In the genomic region with DNA sequence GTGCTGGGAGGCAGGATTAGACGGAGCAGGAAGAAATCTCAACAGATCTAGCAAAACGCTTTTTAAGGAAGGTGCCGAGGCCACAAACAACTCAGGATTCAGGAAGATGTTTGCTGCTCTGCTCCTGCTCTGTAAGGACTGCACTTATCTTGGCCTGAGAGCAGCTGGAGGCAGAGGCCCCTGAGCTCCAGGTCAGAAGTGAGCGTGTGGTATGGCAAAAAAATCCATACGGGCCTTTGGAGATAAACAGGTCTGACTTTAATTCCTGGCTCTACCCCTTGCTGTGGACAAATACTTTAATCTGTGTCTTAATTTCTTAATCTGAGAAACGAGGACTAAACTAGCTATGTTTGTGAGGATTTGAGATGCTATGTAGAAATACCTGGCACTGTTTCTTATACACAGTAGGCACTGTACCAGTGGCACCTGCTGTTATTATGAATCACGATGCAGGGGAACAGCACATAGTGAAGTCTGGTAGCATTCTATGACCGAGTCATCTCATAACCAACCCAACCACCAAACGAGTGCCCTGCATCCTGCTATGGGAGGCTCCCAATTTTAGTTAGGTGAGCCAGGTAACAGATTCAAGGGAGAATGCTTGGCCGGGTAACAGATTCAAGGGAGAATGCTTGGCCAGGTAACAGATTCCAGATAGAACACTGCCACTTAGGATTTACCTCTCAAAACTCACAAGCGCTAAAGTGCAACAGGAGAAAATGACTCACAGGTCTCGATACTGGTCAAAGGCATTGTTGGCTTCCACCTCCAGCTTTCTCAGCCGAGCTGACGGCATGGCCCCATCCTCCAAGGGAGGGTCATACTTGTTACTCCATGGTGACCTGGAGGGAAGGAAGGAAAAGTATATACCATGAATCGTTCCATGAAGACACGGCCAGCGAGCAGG, we compare ENCODE assay signal across 22 cellular contexts.
A peak's percentile ranks its signal among the peaks of the same experiment; 100 is the strongest.
DNase-seq lines count a peak whose midpoint lies in the region; ATAC-seq, FAIRE-seq and TF ChIP-seq lines count a peak whose summit lies in the region.
"Had no signal": no experiment of that assay in that cellular context is flagged by ENCODE, and none has a peak within 500 bp of the region (broad histone marks: within the 10 kb centered on the region; RNA-seq: fewer than 3 reads in every experiment).

No MANE protein-coding gene starts in this region.

- H3K36me3 ChIP-seq in K562 (ENCODE audit: control insufficient read depth, insufficient read depth, low read length) = peaks cover 66% of the 10 kb centered on the region
- H3K36me3 ChIP-seq in neural progenitor cell = peaks cover 6% of the 10 kb centered on the region

- H4K20me1 ChIP-seq in K562 (replicated peaks; ENCODE audit: control insufficient read depth, insufficient read depth, low read length) = no peaks in the 10 kb centered on the region; the same call in 1 of the 2 replicates
- H4K20me1 ChIP-seq in neural progenitor cell (ENCODE audit: low read depth) = peaks cover 13% of the 10 kb centered on the region

- no peak for TF ChIP-seq CTCF in HFFc6 (IDR thresholded peaks at IDR 0.05)
- no peak for TF ChIP-seq CTCF in K562 (IDR thresholded peaks at IDR 0.05 in 2 of 3, conservative IDR thresholded peaks at IDR 0.05 in 1 of 3; ENCODE audit: insufficient read depth in 2 of 3, low read depth in 1 of 3, low read length in 3 of 3)
- no peak for TF ChIP-seq CTCF in neural progenitor cell (IDR thresholded peaks at IDR 0.05)

- no peaks in the 10 kb centered on the region for H3F3A ChIP-seq in neural progenitor cell (ENCODE audit: low read depth)

- H3K4me2 ChIP-seq in K562 (ENCODE audit: insufficient read depth, low read length) = no peak overlapping the region
- H3K4me2 ChIP-seq in neural progenitor cell = no peak overlapping the region
- H3K4me2 ChIP-seq: KMS-11 had no signal

- no peak overlapping the region for H3K4me3 Mint-ChIP-seq in activated CD4-positive, alpha-beta T cell treated with anti-CD3 and anti-CD28 coated beads for 36 hours
- H3K4me3 Mint-ChIP-seq in HFFc6 (no peak overlapping the region), neural progenitor cell (no peak overlapping the region)

- H2AFZ ChIP-seq in K562 (ENCODE audit: low read depth, low read length) (no peak overlapping the region), neural progenitor cell (replicated peaks) (no peak overlapping the region)

- peak overlapping the region; percentile 45 for H3K27ac Mint-ChIP-seq in activated CD4-positive, alpha-beta T cell treated with anti-CD3 and anti-CD28 coated beads for 36 hours
- 0 out of 2 replicates have a peak overlapping the region, but pooled peaks have one; percentile 18 for H3K27ac Mint-ChIP-seq in HFFc6
- H3K27ac Mint-ChIP-seq in neural progenitor cell = peak overlapping the region; percentile 53

- H3K4me1 Mint-ChIP-seq in activated CD4-positive, alpha-beta T cell treated with anti-CD3 and anti-CD28 coated beads for 36 hours = peaks cover 23% of the 10 kb centered on the region
- peaks cover 3% of the 10 kb centered on the region; the same call in 1 of the 2 replicates for H3K4me1 Mint-ChIP-seq in HFFc6 (ENCODE audit: low read depth)
- no peaks in the 10 kb centered on the region for H3K4me1 Mint-ChIP-seq in neural progenitor cell

- H3K4me1 ChIP-seq in K562 (replicated peaks in 1 of 2; ENCODE audit: control insufficient read depth in 2 of 2, insufficient read depth in 2 of 2, low read length in 2 of 2) = peaks cover 0 to 3% of the 10 kb centered on the region in 2 experiments; a peak in 2 of 5 replicates
- H3K4me1 ChIP-seq in neural progenitor cell = no peaks in the 10 kb centered on the region
- H3K4me1 ChIP-seq: pancreas had no signal

- BruUV-seq in K562 (replicated peaks; lab: Mats Ljungman, UMichigan) = no TSS peak

- H3K9ac ChIP-seq in K562 (ENCODE audit: insufficient read depth in 1 of 2, low read depth in 2 of 2, low read length in 2 of 2) (no peak overlapping the region), neural progenitor cell (no peak overlapping the region)
- H3K9ac ChIP-seq: KMS-11 had no signal

- DNase-seq in activated CD4-positive, alpha-beta T cell treated with anti-CD3 and anti-CD28 coated beads for 36 hours = peak; percentile 57
- DNase-seq in activated CD4-positive, alpha-beta T cell treated with anti-CD3 and anti-CD28 coated beads for 4 hours = no peak
- DNase-seq in HFFc6 (no peak), K562 (ENCODE audit: extremely low read depth in 1 of 4, low spot score in 3 of 4) (no peak), neural progenitor cell (ENCODE audit: low spot score) (no peak), HK-2 (ENCODE audit: unreplicated experiment) (no peak), A172 (ENCODE audit: low spot score) (no peak)
- DNase-seq: activated CD8-positive, alpha-beta memory T cell treated with anti-CD3 and anti-CD28 coated beads for 24 hours; amygdala; islet precursor cell; midbrain; NCI-H1417 treated with DMSO at 0.1 percent for 48 hours; NCI-H226; Right ventricle myocardium superior had no signal

- 93% methylated on average over 17 of the region's 17 CpGs for WGBS in K562 (ENCODE audit: insufficient coverage, low coverage, missing lambda C conversion rate)

- in situ Hi-C loops in K562 (cut with MboI) = no loop called here

- CTCF ChIA-PET in activated CD4-positive, alpha-beta T cell treated with anti-CD3 and anti-CD28 coated beads for 36 hours (lab: Charles Lee) = interaction anchor here (0.6 to 2.0 kb wide), 7 partner anchors 13 to 284 kb away, joined by 3 to 12 read pairs (median 3); no protein-coding TSS in a partner anchor
- CTCF ChIA-PET in K562 (lab: Yijun Ruan, JAX; ENCODE audit: low intra/inter-chr PET ratio) = no interaction called here

- no peak for TF ChIP-seq POLR2A in K562 (conservative IDR thresholded peaks at IDR 0.05)

- H3K27ac ChIP-seq in K562 (ENCODE audit: extremely low read depth, low read depth, low read length) (no peak overlapping the region), neural progenitor cell (no peak overlapping the region)
- H3K27ac ChIP-seq: KMS-11, pancreas, skin epidermis had no signal

- POLR2A ChIA-PET in activated CD4-positive, alpha-beta T cell treated with anti-CD3 and anti-CD28 coated beads for 36 hours (lab: Charles Lee) = no interaction called here
- POLR2A ChIA-PET in K562 (lab: Yijun Ruan, JAX) = interaction anchor here (0.7 to 1.4 kb wide), 2 partner anchors 16 to 29 kb away, joined by 3 read pairs; no protein-coding TSS in a partner anchor

- H3K36me3 Mint-ChIP-seq in activated CD4-positive, alpha-beta T cell treated with anti-CD3 and anti-CD28 coated beads for 36 hours (ENCODE audit: low read depth) = peaks cover 37% of the 10 kb centered on the region
- H3K36me3 Mint-ChIP-seq in HFFc6 (ENCODE audit: low read depth) = peaks cover 47% of the 10 kb centered on the region
- peaks cover 27% of the 10 kb centered on the region for H3K36me3 Mint-ChIP-seq in neural progenitor cell

- H3K9me3 ChIP-seq in K562 (replicated peaks; ENCODE audit: control insufficient read depth, insufficient read depth, low read depth, low read length) (no peaks in the 10 kb centered on the region), neural progenitor cell (ENCODE audit: low read depth) (no peaks in the 10 kb centered on the region)
- H3K9me3 ChIP-seq: pancreas had no signal

- H3K79me2 ChIP-seq in K562 (ENCODE audit: control insufficient read depth, insufficient read depth, low read length) = no peaks in the 10 kb centered on the region
- H3K79me2 ChIP-seq in neural progenitor cell (ENCODE audit: low read depth) = no peaks in the 10 kb centered on the region

- no peaks in the 10 kb centered on the region for H3K9me1 ChIP-seq in K562 (ENCODE audit: control insufficient read depth, insufficient read depth, low read length)

- H3K27me3 ChIP-seq in K562 (ENCODE audit: control insufficient read depth in 2 of 2, insufficient read depth in 2 of 2, low read length in 2 of 2) = no peaks in the 10 kb centered on the region
- no peaks in the 10 kb centered on the region for H3K27me3 ChIP-seq in neural progenitor cell
- H3K27me3 ChIP-seq: pancreas had no signal

- no peaks in the 10 kb centered on the region for H3K9me3 Mint-ChIP-seq in activated CD4-positive, alpha-beta T cell treated with anti-CD3 and anti-CD28 coated beads for 36 hours (ENCODE audit: low read depth)
- no peaks in the 10 kb centered on the region for H3K9me3 Mint-ChIP-seq in HFFc6
- no peaks in the 10 kb centered on the region for H3K9me3 Mint-ChIP-seq in neural progenitor cell

- no peak for TF ChIP-seq RAD21 in K562 (CRISPR knock-in tag; conservative IDR thresholded peaks at IDR 0.05 in 1 of 2, IDR thresholded peaks at IDR 0.05 in 1 of 2)

- intact Hi-C loops in activated CD4-positive, alpha-beta T cell treated with anti-CD3 and anti-CD28 coated beads for 36 hours (cut with DNase I, micrococcal nuclease) = no loop called here
- intact Hi-C loops in K562 (cut with micrococcal nuclease) = no loop called here

- TF ChIP-seq EP300 in K562 (IDR thresholded peaks at IDR 0.05; ENCODE audit: low read length) = no peak

- FAIRE-seq in K562 (lab: Jason Lieb, UNC) = peak; percentile 54
- FAIRE-seq: A204.1, colon, GM12878, pancreas had no signal

- no peaks in the 10 kb centered on the region for H3K27me3 Mint-ChIP-seq in activated CD4-positive, alpha-beta T cell treated with anti-CD3 and anti-CD28 coated beads for 36 hours
- H3K27me3 Mint-ChIP-seq in HFFc6 (ENCODE audit: insufficient read depth) (no peaks in the 10 kb centered on the region), neural progenitor cell (ENCODE audit: insufficient read depth, low read depth) (no peaks in the 10 kb centered on the region)

- ATAC-seq in activated CD4-positive, alpha-beta T cell treated with anti-CD3 and anti-CD28 coated beads for 36 hours = peak; percentile 93
- ATAC-seq in K562 = no peak
- ATAC-seq in GM21529 (IDR thresholded peaks at IDR 0.05; ENCODE audit: unreplicated experiment) = no peak
- ATAC-seq: GM12878, HCT116, pancreas had no signal

- H3K4me3 ChIP-seq in K562 (no peak overlapping the region), neural progenitor cell (no peak overlapping the region)
- H3K4me3 ChIP-seq: GM12878, pancreas, skin epidermis had no signal

TF ChIP-seq in K562, 482 proteins besides CTCF, POLR2A, EP300 and RAD21 (continues in another document):
- TF ChIP-seq CC2D1A (IDR thresholded peaks at IDR 0.05) (no peak), NEUROD1 (IDR thresholded peaks at IDR 0.05; ENCODE audit: borderline replicate concordance, low read depth, low read length, partially characterized antibody) (no peak), ERF (CRISPR knock-in tag; IDR thresholded peaks at IDR 0.05) (no peak), SMAD3 (CRISPR knock-in tag; conservative IDR thresholded peaks at IDR 0.05) (no peak), MIER1 (IDR thresholded peaks at IDR 0.05; ENCODE audit: low read depth) (no peak)
- TF ChIP-seq, protein P1, sequence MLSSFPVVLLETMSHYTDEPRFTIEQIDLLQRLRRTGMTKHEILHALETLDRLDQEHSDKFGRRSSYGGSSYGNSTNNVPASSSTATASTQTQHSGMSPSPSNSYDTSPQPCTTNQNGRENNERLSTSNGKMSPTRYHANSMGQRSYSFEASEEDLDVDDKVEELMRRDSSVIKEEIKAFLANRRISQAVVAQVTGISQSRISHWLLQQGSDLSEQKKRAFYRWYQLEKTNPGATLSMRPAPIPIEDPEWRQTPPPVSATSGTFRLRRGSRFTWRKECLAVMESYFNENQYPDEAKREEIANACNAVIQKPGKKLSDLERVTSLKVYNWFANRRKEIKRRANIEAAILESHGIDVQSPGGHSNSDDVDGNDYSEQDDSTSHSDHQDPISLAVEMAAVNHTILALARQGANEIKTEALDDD (IDR thresholded peaks at IDR 0.05) = no peak
